In the genomic region with DNA sequence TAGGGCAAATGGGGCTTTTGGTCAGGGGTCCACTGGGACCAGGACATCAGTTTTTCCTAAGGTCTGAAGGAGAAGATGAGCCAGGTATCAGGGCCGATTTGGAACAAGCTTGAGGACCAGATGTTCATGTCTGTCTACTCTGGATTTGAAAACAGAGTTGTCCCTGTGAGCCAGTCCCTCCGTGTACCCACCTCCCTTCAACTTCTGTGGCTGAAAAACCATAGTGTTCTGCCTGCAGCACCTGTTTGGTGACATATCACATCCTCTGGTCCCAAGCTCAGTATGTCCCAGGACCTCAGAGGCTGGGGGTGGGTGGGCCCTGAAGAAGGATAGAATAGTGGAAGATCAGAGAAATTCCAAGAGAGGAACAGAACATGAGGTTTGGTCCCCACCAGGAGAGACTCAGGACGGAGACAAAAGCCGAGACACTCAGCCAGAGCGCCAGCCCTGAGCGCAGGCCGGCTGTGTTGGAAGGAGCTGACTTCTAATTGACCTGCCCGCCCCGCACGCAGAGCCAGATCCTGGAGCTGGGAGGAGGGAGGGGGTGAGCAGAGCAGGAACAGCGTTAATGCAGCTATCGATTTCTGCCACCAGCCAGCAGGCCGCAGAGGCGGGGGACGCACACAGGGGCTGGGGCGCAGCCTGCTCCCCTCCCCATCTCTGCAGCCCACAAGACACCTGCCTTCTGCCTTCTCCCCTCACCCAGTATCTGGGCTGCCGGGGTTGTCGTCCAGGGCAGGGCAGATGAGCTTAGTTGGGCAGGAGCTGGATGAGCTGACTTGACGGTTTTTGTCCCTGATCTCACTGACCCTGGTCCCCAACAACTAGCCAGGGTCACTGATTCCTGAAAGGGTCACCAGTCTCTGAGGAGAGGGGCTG, we compare ENCODE assay signal across 1 cellular context.
TF ChIP-seq lines count a peak whose summit lies in the region.

No MANE protein-coding gene starts in this region.

TF ChIP-seq in liver, 16 proteins besides CTCF, POLR2A, EP300 and RAD21:
- no peak for TF ChIP-seq REST (IDR thresholded peaks at IDR 0.05)
- peak; percentile 54 to 71 for TF ChIP-seq RXRA (IDR thresholded peaks at IDR 0.05)
- peak; percentile 17 for TF ChIP-seq SP1 (IDR thresholded peaks at IDR 0.05)
- no peak for TF ChIP-seq GABPA (IDR thresholded peaks at IDR 0.05 in 1 of 2, conservative IDR thresholded peaks at IDR 0.05 in 1 of 2)
- no peak for TF ChIP-seq JUND (IDR thresholded peaks at IDR 0.05)
- TF ChIP-seq NR2F2 (IDR thresholded peaks at IDR 0.05): peak; percentile 37
